25 cellular contexts compared by ENCODE assay signal in genomic region chr4:129468624-129469023, GRCh38.
"Had no signal": no experiment of that assay in that cellular context is flagged by ENCODE, and none has a peak within 500 bp of the region (broad histone marks: within the 10 kb centered on the region; RNA-seq: fewer than 3 reads in every experiment).

No MANE protein-coding gene starts in this region.

- H3K9ac ChIP-seq: KMS-11 had no signal

- H3K27ac ChIP-seq: KMS-11, RWPE1, SJCRH30 had no signal

- H3K9me3 ChIP-seq: SJCRH30 had no signal

- H3K4me2 ChIP-seq: KMS-11 had no signal

- H3K27me3 ChIP-seq: SJCRH30 had no signal

- H3K4me3 ChIP-seq: SJCRH30 had no signal

- H3K4me1 ChIP-seq: SJCRH30 had no signal

- DNase-seq: Kasumi-1, MM.1S, NCI-H1092, NCI-H1105 treated with DMSO at 0.1 percent for 48 hours, NCI-H1417 treated with DMSO at 0.1 percent for 48 hours, NCI-H146, NCI-H1694 treated with DMSO at 0.1 percent for 48 hours, NCI-H1930, NCI-H2081 treated with DMSO at 0.1 percent for 48 hours, NCI-H2171, NCI-H226, NCI-H446, NCI-H510A, NCI-H524 treated with DMSO at 0.1 percent for 48 hours, NCI-H69, NCI-H774, PC-3, SHP77 treated with DMSO at 0.1 percent for 48 hours, SJCRH30, T-helper 1 cell, T-helper 17 cell had no signal

- H3K36me3 ChIP-seq: SJCRH30 had no signal

- ATAC-seq: Panc1, PC-3, SK-N-SH treated with all-trans-retinoic acid at 6 μM for 48 hours, T-helper 17 cell had no signal
